ENCODE assay signal across 14 cellular contexts in the genomic region with DNA sequence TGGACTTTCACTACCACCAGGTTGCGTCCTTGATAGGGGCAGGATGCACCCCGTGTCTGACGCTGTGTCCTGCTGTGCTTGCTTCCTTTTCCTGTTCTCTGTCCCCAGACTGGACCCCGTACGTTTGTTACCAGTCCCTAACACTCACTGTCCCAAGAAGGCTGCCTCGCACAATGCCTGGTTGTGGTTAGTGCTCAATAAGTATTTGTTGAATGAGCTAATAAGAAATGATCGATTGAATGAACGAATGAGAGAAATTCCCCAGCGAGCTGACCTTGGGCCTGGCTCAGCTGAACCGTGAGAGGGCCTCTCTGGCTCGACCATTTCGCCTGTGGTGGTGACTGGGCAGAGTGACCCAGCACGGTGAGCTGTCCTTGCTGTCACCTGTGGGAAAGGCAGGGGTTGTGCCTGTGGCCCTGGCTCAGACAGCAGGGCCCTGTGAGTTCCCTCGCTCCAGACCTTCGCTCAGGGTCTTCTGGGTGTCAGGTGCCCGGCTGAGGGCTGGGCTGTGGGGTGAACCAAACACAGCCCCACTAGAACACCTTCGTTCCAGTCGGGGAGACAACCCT.
"Had no signal": no experiment of that assay in that cellular context is flagged by ENCODE, and none has a peak within 500 bp of the region (broad histone marks: within the 10 kb centered on the region; RNA-seq: fewer than 3 reads in every experiment).

No MANE protein-coding gene starts in this region.

- H3K27me3 Mint-ChIP-seq: activated naive CD8-positive, alpha-beta T cell had no signal

- H3K27me3 ChIP-seq: dorsolateral prefrontal cortex, uterus had no signal

- H3K9me3 Mint-ChIP-seq: activated T-cell treated with anti-CD3 and anti-CD28 coated beads, Interleukin-2, amount 50 U/mL, for 4 hours; mesothelial cell of epicardium had no signal

- DNase-seq: activated CD4-positive, alpha-beta T cell treated with anti-CD3 and anti-CD28 coated beads, Interleukin-2, amount 50 U/mL, for 4 hours; activated gamma-delta T cell; activated T-cell treated with anti-CD3 and anti-CD28 coated beads, Interleukin-2, amount 50 U/mL, for 4 hours; dorsolateral prefrontal cortex; foreskin melanocyte; head of caudate nucleus; islet precursor cell; stimulated activated CD4-positive, alpha-beta T cell treated with anti-CD3 and anti-CD28 coated beads, Interleukin-12 subunit alpha, Interleukin-12 subunit beta, amount 100 ng/mL, for 4 hours; stimulated activated CD4-positive, alpha-beta T cell treated with anti-CD3 and anti-CD28 coated beads, Interleukin-2, amount 100 ng/mL, for 48 hours; T-helper 2 cell; uterus had no signal

- H3K4me3 ChIP-seq: dorsolateral prefrontal cortex, prostate gland, uterus had no signal

- H3K4me3 Mint-ChIP-seq: activated naive CD8-positive, alpha-beta T cell; activated T-cell treated with anti-CD3 and anti-CD28 coated beads, Interleukin-2, amount 50 U/mL, for 4 hours; mesothelial cell of epicardium had no signal

- H3K27ac ChIP-seq: prostate gland, uterus had no signal

- ATAC-seq: activated T-cell treated with anti-CD3 and anti-CD28 coated beads, Interleukin-2, amount 50 U/mL, for 4 hours had no signal

- H3K4me1 ChIP-seq: prostate gland had no signal

- H3K27ac Mint-ChIP-seq: mesothelial cell of epicardium had no signal

- H3K9me3 ChIP-seq: prostate gland, uterus had no signal

- H3K36me3 ChIP-seq: prostate gland, uterus had no signal
